ENCODE assay signal across 1 cellular context in the genomic region with DNA sequence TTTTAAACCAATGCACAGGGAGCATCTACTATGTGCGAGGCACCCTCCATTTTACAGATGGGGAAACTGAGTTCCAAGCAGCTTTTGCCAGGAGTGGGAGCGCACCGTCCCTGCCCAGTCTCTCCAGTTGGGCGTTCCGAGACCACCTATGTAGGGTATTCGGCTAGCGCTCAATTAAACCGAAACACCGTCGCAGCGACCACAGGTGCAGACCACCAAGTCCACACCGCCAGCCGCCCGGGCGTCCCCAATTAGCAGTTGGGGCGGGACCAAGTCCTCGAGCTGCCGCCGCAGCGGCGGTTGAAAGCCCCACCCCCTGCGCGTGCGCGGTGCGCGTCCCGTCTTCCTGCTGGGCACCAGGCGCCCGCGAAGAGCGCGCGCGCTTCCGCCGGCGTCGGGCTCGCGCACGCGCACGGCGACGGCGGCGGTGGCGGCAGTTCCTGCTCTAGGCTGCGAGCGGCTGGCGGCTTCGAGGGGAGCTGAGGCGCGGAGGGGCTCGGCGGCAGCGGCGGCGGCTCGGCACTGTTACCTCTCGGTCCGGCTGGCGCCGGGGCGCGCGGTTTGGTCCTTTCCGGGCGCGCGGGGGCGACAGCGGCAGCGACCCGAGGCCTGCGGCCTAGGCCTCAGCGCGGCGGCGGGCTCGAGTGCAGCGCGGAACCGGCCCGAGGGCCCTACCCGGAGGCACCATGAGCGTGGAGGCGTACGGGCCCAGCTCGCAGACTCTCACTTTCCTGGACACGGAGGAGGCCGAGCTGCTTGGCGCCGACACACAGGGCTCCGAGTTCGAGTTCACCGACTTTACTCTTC.
TF ChIP-seq lines count a peak whose summit lies in the region.

A gene (plus strand): TSS at position 436 of the 807 bp plus-strand sequence. CDS start 251 bp downstream, at position 687.

TF ChIP-seq in HepG2, 621 proteins besides CTCF, POLR2A, EP300 and RAD21 (continued from another document and continues in another):
- TF ChIP-seq, protein P1, sequence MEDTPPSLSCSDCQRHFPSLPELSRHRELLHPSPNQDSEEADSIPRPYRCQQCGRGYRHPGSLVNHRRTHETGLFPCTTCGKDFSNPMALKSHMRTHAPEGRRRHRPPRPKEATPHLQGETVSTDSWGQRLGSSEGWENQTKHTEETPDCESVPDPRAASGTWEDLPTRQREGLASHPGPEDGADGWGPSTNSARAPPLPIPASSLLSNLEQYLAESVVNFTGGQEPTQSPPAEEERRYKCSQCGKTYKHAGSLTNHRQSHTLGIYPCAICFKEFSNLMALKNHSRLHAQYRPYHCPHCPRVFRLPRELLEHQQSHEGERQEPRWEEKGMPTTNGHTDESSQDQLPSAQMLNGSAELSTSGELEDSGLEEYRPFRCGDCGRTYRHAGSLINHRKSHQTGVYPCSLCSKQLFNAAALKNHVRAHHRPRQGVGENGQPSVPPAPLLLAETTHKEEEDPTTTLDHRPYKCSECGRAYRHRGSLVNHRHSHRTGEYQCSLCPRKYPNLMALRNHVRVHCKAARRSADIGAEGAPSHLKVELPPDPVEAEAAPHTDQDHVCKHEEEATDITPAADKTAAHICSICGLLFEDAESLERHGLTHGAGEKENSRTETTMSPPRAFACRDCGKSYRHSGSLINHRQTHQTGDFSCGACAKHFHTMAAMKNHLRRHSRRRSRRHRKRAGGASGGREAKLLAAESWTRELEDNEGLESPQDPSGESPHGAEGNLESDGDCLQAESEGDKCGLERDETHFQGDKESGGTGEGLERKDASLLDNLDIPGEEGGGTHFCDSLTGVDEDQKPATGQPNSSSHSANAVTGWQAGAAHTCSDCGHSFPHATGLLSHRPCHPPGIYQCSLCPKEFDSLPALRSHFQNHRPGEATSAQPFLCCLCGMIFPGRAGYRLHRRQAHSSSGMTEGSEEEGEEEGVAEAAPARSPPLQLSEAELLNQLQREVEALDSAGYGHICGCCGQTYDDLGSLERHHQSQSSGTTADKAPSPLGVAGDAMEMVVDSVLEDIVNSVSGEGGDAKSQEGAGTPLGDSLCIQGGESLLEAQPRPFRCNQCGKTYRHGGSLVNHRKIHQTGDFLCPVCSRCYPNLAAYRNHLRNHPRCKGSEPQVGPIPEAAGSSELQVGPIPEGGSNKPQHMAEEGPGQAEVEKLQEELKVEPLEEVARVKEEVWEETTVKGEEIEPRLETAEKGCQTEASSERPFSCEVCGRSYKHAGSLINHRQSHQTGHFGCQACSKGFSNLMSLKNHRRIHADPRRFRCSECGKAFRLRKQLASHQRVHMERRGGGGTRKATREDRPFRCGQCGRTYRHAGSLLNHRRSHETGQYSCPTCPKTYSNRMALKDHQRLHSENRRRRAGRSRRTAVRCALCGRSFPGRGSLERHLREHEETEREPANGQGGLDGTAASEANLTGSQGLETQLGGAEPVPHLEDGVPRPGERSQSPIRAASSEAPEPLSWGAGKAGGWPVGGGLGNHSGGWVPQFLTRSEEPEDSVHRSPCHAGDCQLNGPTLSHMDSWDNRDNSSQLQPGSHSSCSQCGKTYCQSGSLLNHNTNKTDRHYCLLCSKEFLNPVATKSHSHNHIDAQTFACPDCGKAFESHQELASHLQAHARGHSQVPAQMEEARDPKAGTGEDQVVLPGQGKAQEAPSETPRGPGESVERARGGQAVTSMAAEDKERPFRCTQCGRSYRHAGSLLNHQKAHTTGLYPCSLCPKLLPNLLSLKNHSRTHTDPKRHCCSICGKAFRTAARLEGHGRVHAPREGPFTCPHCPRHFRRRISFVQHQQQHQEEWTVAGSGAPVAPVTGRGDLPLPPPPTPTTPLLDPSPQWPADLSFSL (CRISPR knock-in tag; IDR thresholded peaks at IDR 0.05): no peak
- no peak for TF ChIP-seq TCF12 (IDR thresholded peaks at IDR 0.05)
- TF ChIP-seq TCF12 (CRISPR knock-in tag; IDR thresholded peaks at IDR 0.05): 0 out of 2 replicates have a peak, but pooled peaks have one; percentile 13
- TF ChIP-seq, protein P2, sequence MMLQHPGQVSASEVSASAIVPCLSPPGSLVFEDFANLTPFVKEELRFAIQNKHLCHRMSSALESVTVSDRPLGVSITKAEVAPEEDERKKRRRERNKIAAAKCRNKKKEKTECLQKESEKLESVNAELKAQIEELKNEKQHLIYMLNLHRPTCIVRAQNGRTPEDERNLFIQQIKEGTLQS (CRISPR knock-in tag; IDR thresholded peaks at IDR 0.05): no peak
- TF ChIP-seq PTBP1 (IDR thresholded peaks at IDR 0.05; ENCODE audit: low read depth, low read length, poor library complexity, severe bottlenecking): no peak
- no peak for TF ChIP-seq SRSF1 (optimal IDR thresholded peaks at IDR 0.05; ENCODE audit: low read depth, low read length)
- TF ChIP-seq, protein P3, sequence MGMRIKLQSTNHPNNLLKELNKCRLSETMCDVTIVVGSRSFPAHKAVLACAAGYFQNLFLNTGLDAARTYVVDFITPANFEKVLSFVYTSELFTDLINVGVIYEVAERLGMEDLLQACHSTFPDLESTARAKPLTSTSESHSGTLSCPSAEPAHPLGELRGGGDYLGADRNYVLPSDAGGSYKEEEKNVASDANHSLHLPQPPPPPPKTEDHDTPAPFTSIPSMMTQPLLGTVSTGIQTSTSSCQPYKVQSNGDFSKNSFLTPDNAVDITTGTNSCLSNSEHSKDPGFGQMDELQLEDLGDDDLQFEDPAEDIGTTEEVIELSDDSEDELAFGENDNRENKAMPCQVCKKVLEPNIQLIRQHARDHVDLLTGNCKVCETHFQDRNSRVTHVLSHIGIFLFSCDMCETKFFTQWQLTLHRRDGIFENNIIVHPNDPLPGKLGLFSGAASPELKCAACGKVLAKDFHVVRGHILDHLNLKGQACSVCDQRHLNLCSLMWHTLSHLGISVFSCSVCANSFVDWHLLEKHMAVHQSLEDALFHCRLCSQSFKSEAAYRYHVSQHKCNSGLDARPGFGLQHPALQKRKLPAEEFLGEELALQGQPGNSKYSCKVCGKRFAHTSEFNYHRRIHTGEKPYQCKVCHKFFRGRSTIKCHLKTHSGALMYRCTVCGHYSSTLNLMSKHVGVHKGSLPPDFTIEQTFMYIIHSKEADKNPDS (CRISPR knock-in tag; IDR thresholded peaks at IDR 0.05): no peak
- TF ChIP-seq, protein P4, sequence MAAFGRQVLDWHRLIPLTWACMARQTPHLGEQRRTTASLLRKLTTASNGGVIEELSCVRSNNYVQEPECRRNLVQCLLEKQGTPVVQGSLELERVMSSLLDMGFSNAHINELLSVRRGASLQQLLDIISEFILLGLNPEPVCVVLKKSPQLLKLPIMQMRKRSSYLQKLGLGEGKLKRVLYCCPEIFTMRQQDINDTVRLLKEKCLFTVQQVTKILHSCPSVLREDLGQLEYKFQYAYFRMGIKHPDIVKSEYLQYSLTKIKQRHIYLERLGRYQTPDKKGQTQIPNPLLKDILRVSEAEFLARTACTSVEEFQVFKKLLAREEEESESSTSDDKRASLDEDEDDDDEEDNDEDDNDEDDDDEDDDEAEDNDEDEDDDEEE (CRISPR knock-in tag; IDR thresholded peaks at IDR 0.05): 0 out of 2 replicates have a peak, but pooled peaks have one; percentile 57
- TF ChIP-seq ATAD3A (CRISPR knock-in tag; IDR thresholded peaks at IDR 0.05): no peak
- TF ChIP-seq ZNF777 (CRISPR knock-in tag; IDR thresholded peaks at IDR 0.05): peak; percentile 63; the same call in 1 of the 2 replicates
- TF ChIP-seq NFE2L1 (CRISPR knock-in tag; IDR thresholded peaks at IDR 0.05; ENCODE audit: borderline replicate concordance): no peak
- TF ChIP-seq, protein P5, sequence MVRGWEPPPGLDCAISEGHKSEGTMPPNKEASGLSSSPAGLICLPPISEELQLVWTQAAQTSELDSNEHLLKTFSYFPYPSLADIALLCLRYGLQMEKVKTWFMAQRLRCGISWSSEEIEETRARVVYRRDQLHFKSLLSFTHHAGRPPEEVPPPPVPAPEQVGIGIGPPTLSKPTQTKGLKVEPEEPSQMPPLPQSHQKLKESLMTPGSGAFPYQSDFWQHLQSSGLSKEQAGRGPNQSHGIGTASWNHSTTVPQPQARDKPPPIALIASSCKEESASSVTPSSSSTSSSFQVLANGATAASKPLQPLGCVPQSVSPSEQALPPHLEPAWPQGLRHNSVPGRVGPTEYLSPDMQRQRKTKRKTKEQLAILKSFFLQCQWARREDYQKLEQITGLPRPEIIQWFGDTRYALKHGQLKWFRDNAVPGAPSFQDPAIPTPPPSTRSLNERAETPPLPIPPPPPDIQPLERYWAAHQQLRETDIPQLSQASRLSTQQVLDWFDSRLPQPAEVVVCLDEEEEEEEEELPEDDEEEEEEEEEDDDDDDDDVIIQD (CRISPR knock-in tag; IDR thresholded peaks at IDR 0.05; ENCODE audit: low read depth): no peak
- TF ChIP-seq ZNF329 (CRISPR knock-in tag; IDR thresholded peaks at IDR 0.05; ENCODE audit: low read depth): peak; percentile 74
- no peak for TF ChIP-seq FOXA1 (IDR thresholded peaks at IDR 0.05)
- 0 out of 2 replicates have a peak, but pooled peaks have one; percentile 2 for TF ChIP-seq FOXA1 (CRISPR knock-in tag; IDR thresholded peaks at IDR 0.05)
- TF ChIP-seq ZNF44 (CRISPR knock-in tag; IDR thresholded peaks at IDR 0.05): no peak
- peak; percentile 66; the same call in 1 of the 2 replicates for TF ChIP-seq FOXC1 (CRISPR knock-in tag; IDR thresholded peaks at IDR 0.05; ENCODE audit: borderline replicate concordance)
- no peak for TF ChIP-seq MYC (CRISPR knock-in tag; IDR thresholded peaks at IDR 0.05; ENCODE audit: borderline replicate concordance)
- TF ChIP-seq, protein P6, sequence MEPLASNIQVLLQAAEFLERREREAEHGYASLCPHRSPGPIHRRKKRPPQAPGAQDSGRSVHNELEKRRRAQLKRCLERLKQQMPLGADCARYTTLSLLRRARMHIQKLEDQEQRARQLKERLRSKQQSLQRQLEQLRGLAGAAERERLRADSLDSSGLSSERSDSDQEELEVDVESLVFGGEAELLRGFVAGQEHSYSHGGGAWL (CRISPR knock-in tag; IDR thresholded peaks at IDR 0.05): no peak; the same call in 1 of the 2 replicates
- TF ChIP-seq PAF1 (CRISPR knock-in tag; IDR thresholded peaks at IDR 0.05): no peak
- no peak for TF ChIP-seq ARID2 (CRISPR knock-in tag; IDR thresholded peaks at IDR 0.05; ENCODE audit: borderline replicate concordance)
- TF ChIP-seq DNMT1 (CRISPR knock-in tag; IDR thresholded peaks at IDR 0.05): 0 out of 2 replicates have a peak, but pooled peaks have one; percentile 32
- TF ChIP-seq SNAI1 (CRISPR knock-in tag; IDR thresholded peaks at IDR 0.05; ENCODE audit: borderline replicate concordance): no peak
- no peak for TF ChIP-seq ZNF317 (CRISPR knock-in tag; IDR thresholded peaks at IDR 0.05)
- TF ChIP-seq, protein P7, sequence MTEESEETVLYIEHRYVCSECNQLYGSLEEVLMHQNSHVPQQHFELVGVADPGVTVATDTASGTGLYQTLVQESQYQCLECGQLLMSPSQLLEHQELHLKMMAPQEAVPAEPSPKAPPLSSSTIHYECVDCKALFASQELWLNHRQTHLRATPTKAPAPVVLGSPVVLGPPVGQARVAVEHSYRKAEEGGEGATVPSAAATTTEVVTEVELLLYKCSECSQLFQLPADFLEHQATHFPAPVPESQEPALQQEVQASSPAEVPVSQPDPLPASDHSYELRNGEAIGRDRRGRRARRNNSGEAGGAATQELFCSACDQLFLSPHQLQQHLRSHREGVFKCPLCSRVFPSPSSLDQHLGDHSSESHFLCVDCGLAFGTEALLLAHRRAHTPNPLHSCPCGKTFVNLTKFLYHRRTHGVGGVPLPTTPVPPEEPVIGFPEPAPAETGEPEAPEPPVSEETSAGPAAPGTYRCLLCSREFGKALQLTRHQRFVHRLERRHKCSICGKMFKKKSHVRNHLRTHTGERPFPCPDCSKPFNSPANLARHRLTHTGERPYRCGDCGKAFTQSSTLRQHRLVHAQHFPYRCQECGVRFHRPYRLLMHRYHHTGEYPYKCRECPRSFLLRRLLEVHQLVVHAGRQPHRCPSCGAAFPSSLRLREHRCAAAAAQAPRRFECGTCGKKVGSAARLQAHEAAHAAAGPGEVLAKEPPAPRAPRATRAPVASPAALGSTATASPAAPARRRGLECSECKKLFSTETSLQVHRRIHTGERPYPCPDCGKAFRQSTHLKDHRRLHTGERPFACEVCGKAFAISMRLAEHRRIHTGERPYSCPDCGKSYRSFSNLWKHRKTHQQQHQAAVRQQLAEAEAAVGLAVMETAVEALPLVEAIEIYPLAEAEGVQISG (CRISPR knock-in tag; IDR thresholded peaks at IDR 0.05): peak; percentile 76
- no peak for TF ChIP-seq ZNF335 (CRISPR knock-in tag; IDR thresholded peaks at IDR 0.05)
- TF ChIP-seq ZNF790 (CRISPR knock-in tag; IDR thresholded peaks at IDR 0.05; ENCODE audit: borderline replicate concordance): peak; percentile 87; the same call in 1 of the 2 replicates
- TF ChIP-seq ZSCAN9 (CRISPR knock-in tag; IDR thresholded peaks at IDR 0.05; ENCODE audit: borderline replicate concordance): no peak
- TF ChIP-seq ESRRA (CRISPR knock-in tag; IDR thresholded peaks at IDR 0.05; ENCODE audit: low read depth): peak; percentile 53; the same call in 1 of the 2 replicates
- TF ChIP-seq SP1 (IDR thresholded peaks at IDR 0.05): no peak
- no peak for TF ChIP-seq SP1 (CRISPR knock-in tag; IDR thresholded peaks at IDR 0.05)
- TF ChIP-seq RAD51 (IDR thresholded peaks at IDR 0.05; ENCODE audit: borderline replicate concordance): no peak
- TF ChIP-seq, protein P8, sequence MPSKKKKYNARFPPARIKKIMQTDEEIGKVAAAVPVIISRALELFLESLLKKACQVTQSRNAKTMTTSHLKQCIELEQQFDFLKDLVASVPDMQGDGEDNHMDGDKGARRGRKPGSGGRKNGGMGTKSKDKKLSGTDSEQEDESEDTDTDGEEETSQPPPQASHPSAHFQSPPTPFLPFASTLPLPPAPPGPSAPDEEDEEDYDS (CRISPR knock-in tag; IDR thresholded peaks at IDR 0.05): no peak
- TF ChIP-seq ZNF552 (CRISPR knock-in tag; IDR thresholded peaks at IDR 0.05; ENCODE audit: borderline replicate concordance): no peak
- 0 out of 2 replicates have a peak, but pooled peaks have one; percentile 7 for TF ChIP-seq BORCS8-MEF2B (CRISPR knock-in tag; IDR thresholded peaks at IDR 0.05)
- TF ChIP-seq CAMTA2 (CRISPR knock-in tag; IDR thresholded peaks at IDR 0.05; ENCODE audit: borderline replicate concordance): no peak; the same call in 1 of the 2 replicates
- TF ChIP-seq CEBPG (CRISPR knock-in tag; IDR thresholded peaks at IDR 0.05): no peak
- no peak for TF ChIP-seq NBN (conservative IDR thresholded peaks at IDR 0.05)
- TF ChIP-seq ARNT2 (CRISPR knock-in tag; IDR thresholded peaks at IDR 0.05; ENCODE audit: low read depth): peak; percentile 88
- TF ChIP-seq, protein P9, sequence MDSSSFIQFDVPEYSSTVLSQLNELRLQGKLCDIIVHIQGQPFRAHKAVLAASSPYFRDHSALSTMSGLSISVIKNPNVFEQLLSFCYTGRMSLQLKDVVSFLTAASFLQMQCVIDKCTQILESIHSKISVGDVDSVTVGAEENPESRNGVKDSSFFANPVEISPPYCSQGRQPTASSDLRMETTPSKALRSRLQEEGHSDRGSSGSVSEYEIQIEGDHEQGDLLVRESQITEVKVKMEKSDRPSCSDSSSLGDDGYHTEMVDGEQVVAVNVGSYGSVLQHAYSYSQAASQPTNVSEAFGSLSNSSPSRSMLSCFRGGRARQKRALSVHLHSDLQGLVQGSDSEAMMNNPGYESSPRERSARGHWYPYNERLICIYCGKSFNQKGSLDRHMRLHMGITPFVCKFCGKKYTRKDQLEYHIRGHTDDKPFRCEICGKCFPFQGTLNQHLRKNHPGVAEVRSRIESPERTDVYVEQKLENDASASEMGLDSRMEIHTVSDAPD (CRISPR knock-in tag; IDR thresholded peaks at IDR 0.05): no peak
- TF ChIP-seq ZNF780A (CRISPR knock-in tag; IDR thresholded peaks at IDR 0.05): no peak
- TF ChIP-seq HOXA3 (CRISPR knock-in tag; IDR thresholded peaks at IDR 0.05): peak; percentile 72; the same call in 1 of the 2 replicates
- no peak; the same call in 1 of the 2 replicates for TF ChIP-seq ZNF263 (CRISPR knock-in tag; IDR thresholded peaks at IDR 0.05)
- TF ChIP-seq ZNF850 (CRISPR knock-in tag; conservative IDR thresholded peaks at IDR 0.05): no peak
- TF ChIP-seq ZBTB42 (CRISPR knock-in tag; IDR thresholded peaks at IDR 0.05): no peak
- TF ChIP-seq SP140L (CRISPR knock-in tag; IDR thresholded peaks at IDR 0.05; ENCODE audit: borderline replicate concordance): no peak
- no peak for TF ChIP-seq HIVEP1 (CRISPR knock-in tag; IDR thresholded peaks at IDR 0.05)
- TF ChIP-seq RFX1 (IDR thresholded peaks at IDR 0.05): no peak
- TF ChIP-seq SP4 (CRISPR knock-in tag; IDR thresholded peaks at IDR 0.05): no peak; the same call in 1 of the 2 replicates
